ENCODE assay signal across 13 cellular contexts in genomic region chr2:238509151-238509820, GRCh38.
DNase-seq lines count a peak whose midpoint lies in the region; ATAC-seq and TF ChIP-seq lines count a peak whose summit lies in the region.
"Had no signal": no experiment of that assay in that cellular context is flagged by ENCODE, and none has a peak within 500 bp of the region (broad histone marks: within the 10 kb centered on the region; RNA-seq: fewer than 3 reads in every experiment).

No MANE protein-coding gene starts in this region.

- no peaks in the 10 kb centered on the region for H3K27me3 ChIP-seq in osteoblast (ENCODE audit: insufficient read depth, low read length)
- H3K27me3 ChIP-seq: ovary had no signal

- no peak overlapping the region for H3K27ac ChIP-seq in osteoblast (ENCODE audit: low read depth, low read length)
- H3K27ac ChIP-seq: ovary had no signal

- H3K4me3 ChIP-seq in fibroblast of mammary gland (ENCODE audit: control insufficient read depth, low read depth, low read length) (no peak overlapping the region), osteoblast (ENCODE audit: insufficient read depth, low read length) (no peak overlapping the region)
- H3K4me3 ChIP-seq: ovary had no signal

- H3K4me1 ChIP-seq in osteoblast (ENCODE audit: insufficient read depth, low read length), result peaks cover 19% of the 10 kb centered on the region

- no peaks in the 10 kb centered on the region for H3K79me2 ChIP-seq in osteoblast (ENCODE audit: insufficient read depth, low read length)

- H4K20me1 ChIP-seq in osteoblast (ENCODE audit: insufficient read depth, low read length), result no peaks in the 10 kb centered on the region

- H3K9me3 ChIP-seq in osteoblast (ENCODE audit: low read depth, low read length), result no peaks in the 10 kb centered on the region
- H3K9me3 ChIP-seq: ovary had no signal

- DNase-seq in NCI-H2081 (lab: John Stamatoyannopoulos, UW), result peak; percentile 14 to 53
- no peak for DNase-seq in NCI-H2081 treated with DMSO at 0.1 percent for 48 hours (lab: John Stamatoyannopoulos, UW)
- peak; percentile 79 for DNase-seq in NCI-H69 (lab: John Stamatoyannopoulos, UW)
- DNase-seq in fibroblast of mammary gland (ENCODE audit: low read depth), result peak; percentile 67
- DNase-seq in osteoblast (ENCODE audit: insufficient read length, low spot score, missing footprints), result peak; percentile 77
- no peak for DNase-seq in AML-193 (lab: John Stamatoyannopoulos, UW)
- no peak for DNase-seq in amygdala (lab: John Stamatoyannopoulos, UW)
- DNase-seq: activated CD8-positive, alpha-beta memory T cell treated with anti-CD3 and anti-CD28 coated beads, Interleukin-2, amount 10 ng/mL, durations not matched to agents 7 days and 5 days; activated naive CD4-positive, alpha-beta T cell treated with anti-CD3 and anti-CD28 coated beads, Interleukin-2, amount 50 U/mL, for 16 hours; NCI-H1930; OCI-M1 had no signal

- H2AFZ ChIP-seq in osteoblast (ENCODE audit: low read length), result no peak overlapping the region

- H3K4me2 ChIP-seq in osteoblast (ENCODE audit: insufficient read depth, low read length), result no peak overlapping the region

- ATAC-seq in GM21576 (IDR thresholded peaks at IDR 0.05; ENCODE audit: unreplicated experiment), result no peak
- ATAC-seq: activated CD8-positive, alpha-beta memory T cell treated with anti-CD3 and anti-CD28 coated beads, Interleukin-2, amount 10 ng/mL, durations not matched to agents 7 days and 5 days had no signal

- TF ChIP-seq CTCF in fibroblast of mammary gland (conservative IDR thresholded peaks at IDR 0.05; ENCODE audit: control insufficient read depth, insufficient read depth, low read depth, low read length) (no peak), osteoblast (IDR thresholded peaks at IDR 0.05; ENCODE audit: extremely low read depth, low read depth, low read length) (no peak)

- H3K36me3 ChIP-seq in osteoblast (ENCODE audit: insufficient read depth, low read length), result no peaks in the 10 kb centered on the region
- H3K36me3 ChIP-seq: ovary had no signal

Comparison
In these comparisons a context has a peak if more than half of its experiments do, and no peak if none do; other contexts are left out.
1. DNase-seq: peak in NCI-H2081 (2 of 2), NCI-H69 (single experiment), fibroblast of mammary gland (single experiment) and osteoblast (single experiment); none in NCI-H2081 treated with DMSO at 0.1 percent for 48 hours (single experiment), AML-193 (0 of 2) and amygdala (0 of 56).